In genomic region chr2:200042102-200042735, GRCh38 we compare ENCODE assay signal across 12 cellular contexts.
A peak's percentile ranks its signal among the peaks of the same experiment; 100 is the strongest.
DNase-seq lines count a peak whose midpoint lies in the region; ATAC-seq, FAIRE-seq and TF ChIP-seq lines count a peak whose summit lies in the region.
"Had no signal": no experiment of that assay in that cellular context is flagged by ENCODE, and none has a peak within 500 bp of the region (broad histone marks: within the 10 kb centered on the region; RNA-seq: fewer than 3 reads in every experiment).

No MANE protein-coding gene starts in this region.

- peak; percentile 8 for DNase-seq in H54 (ENCODE audit: insufficient read length, low spot score)
- no peak for DNase-seq in RWPE2 (ENCODE audit: low spot score)
- peak; percentile 34 for DNase-seq in fibroblast of gingiva (ENCODE audit: low read depth)
- DNase-seq in renal cortical epithelial cell (ENCODE audit: low read depth): peak; percentile 71
- no peak for DNase-seq in GOT3 (lab: John Stamatoyannopoulos, UW)
- no peak for DNase-seq in hypothalamus (lab: John Stamatoyannopoulos, UW)
- no peak for DNase-seq in mesothelial cell of epicardium (ENCODE audit: low spot score in 2 of 2, unreplicated experiment in 2 of 2)
- DNase-seq: Karpas-422, naive B cell, sigmoid colon had no signal

- no peak overlapping the region for H3K4me3 Mint-ChIP-seq in mesothelial cell of epicardium
- H3K4me3 Mint-ChIP-seq: central memory CD8-positive, alpha-beta T cell; naive B cell had no signal

- peaks cover 3% of the 10 kb centered on the region for H3K4me1 Mint-ChIP-seq in mesothelial cell of epicardium
- H3K4me1 Mint-ChIP-seq: central memory CD8-positive, alpha-beta T cell; naive B cell had no signal

- H3K36me3 Mint-ChIP-seq in mesothelial cell of epicardium: no peaks in the 10 kb centered on the region

- H3K27me3 Mint-ChIP-seq in mesothelial cell of epicardium (ENCODE audit: low read depth): no peaks in the 10 kb centered on the region

- H3K4me1 ChIP-seq in RWPE2 (ENCODE audit: insufficient read depth, poor library complexity, severe bottlenecking): no peaks in the 10 kb centered on the region

- no peak overlapping the region for H3K4me3 ChIP-seq in RWPE2 (ENCODE audit: severe bottlenecking)
- H3K4me3 ChIP-seq: sigmoid colon had no signal

- TF ChIP-seq CTCF in RWPE2 (IDR thresholded peaks at IDR 0.05; ENCODE audit: poor library complexity, severe bottlenecking) (no peak), mesothelial cell of epicardium (IDR thresholded peaks at IDR 0.05; ENCODE audit: unreplicated experiment) (no peak)

- no peaks in the 10 kb centered on the region for H3K9me3 ChIP-seq in RWPE2 (ENCODE audit: severe bottlenecking)

- H3K36me3 ChIP-seq in RWPE2 (ENCODE audit: low read depth): no peaks in the 10 kb centered on the region
- H3K36me3 ChIP-seq: sigmoid colon had no signal

- FAIRE-seq in H54 (lab: Jason Lieb, UNC): no peak

- ATAC-seq in RWPE2 (ENCODE audit: low read depth) (peak; percentile 85), HG02973 (IDR thresholded peaks at IDR 0.05; ENCODE audit: unreplicated experiment) (no peak)

- H3K9me3 Mint-ChIP-seq in mesothelial cell of epicardium: peaks cover 27% of the 10 kb centered on the region

- no peak overlapping the region for H3K27ac Mint-ChIP-seq in mesothelial cell of epicardium

- H3K27ac ChIP-seq in RWPE2 (ENCODE audit: poor library complexity, severe bottlenecking): no peak overlapping the region
- H3K27ac ChIP-seq: sigmoid colon had no signal

- TF ChIP-seq POLR2A in H54 (IDR thresholded peaks at IDR 0.05; ENCODE audit: low read depth, low read length): no peak

- no peaks in the 10 kb centered on the region for H3K27me3 ChIP-seq in RWPE2 (ENCODE audit: insufficient read depth, poor library complexity, severe bottlenecking)
- H3K27me3 ChIP-seq: sigmoid colon had no signal

Comparison
In these comparisons a context has a peak if more than half of its experiments do, and no peak if none do; other contexts are left out.
1. DNase-seq: peak in H54 (single experiment), fibroblast of gingiva (single experiment) and renal cortical epithelial cell (single experiment); none in RWPE2 (single experiment), GOT3 (single experiment), hypothalamus (0 of 51) and mesothelial cell of epicardium (0 of 2).